ENCODE assay signal across 8 cellular contexts in the genomic region with DNA sequence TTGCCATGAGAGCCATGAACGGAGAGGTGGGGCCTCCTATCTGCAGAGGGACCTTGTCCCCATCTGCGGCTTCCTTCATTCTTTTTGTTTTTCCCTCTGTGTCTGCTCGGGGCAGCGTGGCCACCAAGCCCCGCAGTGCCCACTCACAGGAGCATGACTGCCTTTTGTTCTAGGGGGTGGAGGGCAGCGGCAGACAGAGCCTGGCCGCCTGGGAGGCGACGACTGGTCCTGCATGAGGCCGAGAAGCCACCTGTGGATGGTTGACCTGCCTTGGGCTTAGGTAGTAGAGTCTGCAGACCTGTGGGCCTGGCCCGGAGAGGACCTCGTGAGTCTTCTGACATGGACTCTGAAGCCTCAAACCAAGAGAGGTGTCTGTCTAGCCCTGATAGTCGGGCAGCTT. TPM values are rescaled to one million over a fixed set of nuclear protein-coding genes. Genes with fewer than 3 reads are reported as not detected.
A peak's percentile ranks its signal among the peaks of the same experiment; 100 is the strongest.
DNase-seq lines count a peak whose midpoint lies in the region; ATAC-seq and TF ChIP-seq lines count a peak whose summit lies in the region.

No MANE protein-coding gene starts in this region.

- TF ChIP-seq CTCF in AG10803 (conservative IDR thresholded peaks at IDR 0.05; ENCODE audit: low read length): no peak

- no peaks in the 10 kb centered on the region for H3K27me3 Mint-ChIP-seq in central memory CD8-positive, alpha-beta T cell
- no peaks in the 10 kb centered on the region for H3K27me3 Mint-ChIP-seq in naive B cell

- peak overlapping the region; percentile 91 for H3K27ac Mint-ChIP-seq in central memory CD8-positive, alpha-beta T cell (ENCODE audit: low read depth)
- peak overlapping the region in 4 of 6 donors; percentile 19 to 79 (median 42) for H3K27ac Mint-ChIP-seq in naive B cell

- peak overlapping the region; percentile 90 for H3K4me3 ChIP-seq in AG10803 (ENCODE audit: low read length)
- H3K4me3 ChIP-seq in Jurkat, Clone E6-1 (ENCODE audit: low read length): peak overlapping the region; percentile 89

- H3K27ac ChIP-seq in substantia nigra (ENCODE audit: low read depth, low read length, poor library complexity, severe bottlenecking): no peak overlapping the region

- peak overlapping the region; percentile 88 for H3K4me3 Mint-ChIP-seq in central memory CD8-positive, alpha-beta T cell
- H3K4me3 Mint-ChIP-seq in naive B cell: peak overlapping the region; percentile 56 to 100 (median 98)

- no peaks in the 10 kb centered on the region for H3K9me3 Mint-ChIP-seq in central memory CD8-positive, alpha-beta T cell
- H3K9me3 Mint-ChIP-seq in naive B cell: peaks cover 0 to 2% (median 0%) of the 10 kb centered on the region in 7 donors

- DNase-seq in AG10803 (ENCODE audit: low read depth) (no peak), naive B cell (no peak), NOMO-1 (lab: John Stamatoyannopoulos, UW; ENCODE audit: unreplicated experiment in 2 of 2) (no peak), substantia nigra (lab: John Stamatoyannopoulos, UW) (no peak)
- no peak for DNase-seq in Jurkat, Clone E6-1 (ENCODE audit: low read depth, low spot score)
- DNase-seq in central memory CD8-positive, alpha-beta T cell (ENCODE audit: low spot score in 2 of 2): no peak

- H3K4me1 Mint-ChIP-seq in central memory CD8-positive, alpha-beta T cell: peaks cover 16% of the 10 kb centered on the region
- peaks cover 15 to 28% (median 26%) of the 10 kb centered on the region in 3 donors for H3K4me1 Mint-ChIP-seq in naive B cell

- no peak for ATAC-seq in central memory CD8-positive, alpha-beta T cell (replicated peaks; ENCODE audit: extremely low read depth, poor library complexity, severe bottlenecking)
- ATAC-seq in naive B cell (ENCODE audit: low read depth in 2 of 2) (no peak), GM21381 (IDR thresholded peaks at IDR 0.05; ENCODE audit: unreplicated experiment) (no peak), GM21723 (IDR thresholded peaks at IDR 0.05; ENCODE audit: unreplicated experiment) (no peak)

- H3K36me3 Mint-ChIP-seq in central memory CD8-positive, alpha-beta T cell (ENCODE audit: insufficient read depth): peaks cover 50% of the 10 kb centered on the region
- peaks cover 0 to 13% of the 10 kb centered on the region in 2 donors for H3K36me3 Mint-ChIP-seq in naive B cell

RNA-seq across cellular contexts. Expression of a gene that starts 1.4 kb away (rescaled TPM):
- polyA plus RNA-seq in Jurkat, Clone E6-1 (2012; ENCODE audit: insufficient read depth, insufficient read length): 295 TPM
- polyA plus RNA-seq in naive B cell (ENCODE audit: low read depth in 6 of 6): 100 to 1,000 TPM; 231 to 340 (median 264) TPM

RNA-seq across cellular contexts. Expression of a gene that starts 21.6 kb away (rescaled TPM):
- polyA plus RNA-seq in Jurkat, Clone E6-1 (2012; ENCODE audit: insufficient read depth, insufficient read length): 40.1 TPM
- polyA plus RNA-seq in naive B cell (ENCODE audit: low read depth in 6 of 6): 10 to 100 TPM; 54.4 to 85.0 (median 61.3) TPM

RNA-seq across cellular contexts. Expression of a gene that starts 36.1 kb away (rescaled TPM):
- polyA plus RNA-seq in Jurkat, Clone E6-1 (2012; ENCODE audit: insufficient read depth, insufficient read length): 11.7 TPM
- polyA plus RNA-seq in naive B cell (ENCODE audit: low read depth in 6 of 6): 10 to 100 TPM; 14.5 to 24.4 (median 21.2) TPM

RNA-seq across cellular contexts. Expression of a gene that starts 54.0 kb away (rescaled TPM):
- polyA plus RNA-seq in Jurkat, Clone E6-1 (2012; ENCODE audit: insufficient read depth, insufficient read length): 200 TPM
- 10 to 100 TPM; 54.3 to 83.5 (median 64.1) TPM for polyA plus RNA-seq in naive B cell (ENCODE audit: low read depth in 6 of 6)
